27 cellular contexts compared by ENCODE assay signal in the genomic region with DNA sequence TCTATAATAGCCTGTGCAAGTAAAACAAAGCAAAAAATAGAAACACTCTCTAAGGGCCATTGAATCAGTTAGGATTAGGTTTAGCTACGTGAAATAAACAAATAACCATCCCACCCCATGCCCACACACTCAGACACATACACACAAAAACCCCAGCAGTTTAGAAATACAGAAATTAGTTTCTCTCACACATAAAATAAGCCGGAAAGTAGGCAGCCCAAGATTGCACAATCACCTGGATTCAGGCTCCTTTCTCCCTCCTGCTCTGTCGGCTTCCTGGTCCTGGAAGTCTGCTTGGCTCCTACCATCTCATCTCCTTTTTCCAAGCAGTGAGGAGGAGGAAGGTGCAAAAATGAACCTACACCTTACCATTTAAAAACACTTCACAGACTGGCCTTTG. TPM values are rescaled to one million over a fixed set of nuclear protein-coding genes. Genes with fewer than 3 reads are reported as not detected.
DNase-seq lines count a peak whose midpoint lies in the region; ATAC-seq and TF ChIP-seq lines count a peak whose summit lies in the region.
"Had no signal": no experiment of that assay in that cellular context is flagged by ENCODE, and none has a peak within 500 bp of the region (broad histone marks: within the 10 kb centered on the region; RNA-seq: fewer than 3 reads in every experiment).

No MANE protein-coding gene starts in this region.

- H3K4me1 ChIP-seq in SK-N-SH (ENCODE audit: control insufficient read depth in 1 of 2, insufficient read depth in 2 of 2, low read depth in 1 of 2, low read length in 1 of 2) (peaks cover 0 to 13% of the 10 kb centered on the region in 2 experiments; a peak in 2 of 4 replicates), SJSA1 (replicated peaks) (peaks cover 29% of the 10 kb centered on the region)
- H3K4me1 ChIP-seq: adrenal gland, gastrocnemius medialis, left ventricle myocardium inferior had no signal

- 0 out of 2 replicates have a peak overlapping the region, but pooled peaks have one; percentile 6 for H3K4me2 ChIP-seq in SK-N-SH

- peaks cover 7% of the 10 kb centered on the region for H3F3A ChIP-seq in SK-N-SH (replicated peaks; ENCODE audit: insufficient read depth)

- H4K20me1 ChIP-seq in SK-N-SH (ENCODE audit: insufficient read depth) = no peaks in the 10 kb centered on the region

- H3K27me3 ChIP-seq in SK-N-SH (ENCODE audit: insufficient read depth) = no peaks in the 10 kb centered on the region
- no peaks in the 10 kb centered on the region for H3K27me3 ChIP-seq in SJSA1 (replicated peaks)
- H3K27me3 ChIP-seq: adrenal gland, brain microvascular endothelial cell had no signal

- H3K36me3 Mint-ChIP-seq in stimulated activated effector memory CD8-positive, alpha-beta T cell treated with anti-CD3 and anti-CD28 coated beads, Interleukin-12 subunit alpha, Interleukin-12 subunit beta, amount 100 ng/mL, for 72 hours = peaks cover 5% of the 10 kb centered on the region
- peaks cover 5% of the 10 kb centered on the region for H3K36me3 Mint-ChIP-seq in T-cell
- H3K36me3 Mint-ChIP-seq in activated T-cell treated with anti-CD3 and anti-CD28 coated beads, Interleukin-2, amount 50 U/mL, for 72 hours (ENCODE audit: insufficient read depth in 2 of 2) = peaks cover 6% of the 10 kb centered on the region in 2 donors

- H3K36me3 ChIP-seq in SK-N-SH (replicated peaks in 1 of 2; ENCODE audit: control insufficient read depth in 1 of 2, insufficient read depth in 2 of 2, low read length in 1 of 2) (peaks cover 0 to 3% of the 10 kb centered on the region in 2 experiments), SJSA1 (no peaks in the 10 kb centered on the region)
- H3K36me3 ChIP-seq: adrenal gland, brain microvascular endothelial cell, gastrocnemius medialis, left ventricle myocardium inferior had no signal

- H3K4me3 ChIP-seq in SK-N-SH (ENCODE audit: low read depth in 2 of 2, low read length in 1 of 2) = no peak overlapping the region
- H3K4me3 ChIP-seq in SJSA1 = no peak overlapping the region
- no peak overlapping the region for H3K4me3 ChIP-seq in fibroblast of pulmonary artery (replicated peaks; ENCODE audit: low read depth, low read length)
- H3K4me3 ChIP-seq: adrenal gland, gastrocnemius medialis, GM12878, left ventricle myocardium inferior had no signal

- CTCF ChIA-PET in SK-N-SH (lab: Yijun Ruan, JAX) (interaction anchor here (1.9 kb wide), 1 partner anchor 11 kb away, joined by 4 read pairs; no protein-coding TSS in a partner anchor), T-cell (lab: Charles Lee) (no interaction called here)

- H3K9me3 ChIP-seq in SK-N-SH = no peaks in the 10 kb centered on the region
- no peaks in the 10 kb centered on the region for H3K9me3 ChIP-seq in SJSA1 (replicated peaks)
- H3K9me3 ChIP-seq: adrenal gland, gastrocnemius medialis, left ventricle myocardium inferior had no signal

- TF ChIP-seq CTCF in SK-N-SH (IDR thresholded peaks at IDR 0.05) (no peak), fibroblast of pulmonary artery (IDR thresholded peaks at IDR 0.05; ENCODE audit: low read length, missing control alignments) (no peak)

- peak overlapping the region; percentile 12; the same call in 1 of the 2 replicates for H2AFZ ChIP-seq in SK-N-SH (ENCODE audit: low read depth)

- H3K9ac ChIP-seq in SK-N-SH = no peak overlapping the region

- no peak overlapping the region for H3K4me3 Mint-ChIP-seq in stimulated activated effector memory CD8-positive, alpha-beta T cell treated with anti-CD3 and anti-CD28 coated beads, Interleukin-12 subunit alpha, Interleukin-12 subunit beta, amount 100 ng/mL, for 72 hours
- no peak overlapping the region for H3K4me3 Mint-ChIP-seq in T-cell
- peak overlapping the region in 1 of 2 donors; percentile 24 for H3K4me3 Mint-ChIP-seq in activated T-cell treated with anti-CD3 and anti-CD28 coated beads, Interleukin-2, amount 50 U/mL, for 72 hours
- H3K4me3 Mint-ChIP-seq: activated CD4-positive, alpha-beta T cell treated with anti-CD3 and anti-CD28 coated beads, Interleukin-2, amount 10 ng/mL, durations not matched to agents 24 days and 14 days; activated naive CD4-positive, alpha-beta T cell treated with anti-CD3 and anti-CD28 coated beads for 36 hours; CD4-positive, alpha-beta T cell; naive thymus-derived CD4-positive, alpha-beta T cell had no signal

- 94% methylated on average over 3 of the region's 3 CpGs for WGBS in SK-N-SH (ENCODE audit: low lambda C conversion rate)

- no peaks in the 10 kb centered on the region for H3K9me3 Mint-ChIP-seq in stimulated activated effector memory CD8-positive, alpha-beta T cell treated with anti-CD3 and anti-CD28 coated beads, Interleukin-12 subunit alpha, Interleukin-12 subunit beta, amount 100 ng/mL, for 72 hours
- H3K9me3 Mint-ChIP-seq in T-cell = peaks cover 0 to 4% (median 4%) of the 10 kb centered on the region in 3 donors
- peaks cover 0 to 5% of the 10 kb centered on the region in 2 donors for H3K9me3 Mint-ChIP-seq in activated T-cell treated with anti-CD3 and anti-CD28 coated beads, Interleukin-2, amount 50 U/mL, for 72 hours
- H3K9me3 Mint-ChIP-seq: activated CD4-positive, alpha-beta T cell treated with anti-CD3 and anti-CD28 coated beads, Interleukin-2, amount 10 ng/mL, durations not matched to agents 24 days and 14 days had no signal

- H3K27ac ChIP-seq in SK-N-SH (ENCODE audit: low read depth in 2 of 2, low read length in 1 of 2) = peak overlapping the region in 1 of 2 experiments; percentile 78; a peak in 2 of 4 replicates
- peak overlapping the region; percentile 62 for H3K27ac ChIP-seq in SJSA1
- H3K27ac ChIP-seq: 22Rv1, adrenal gland, gastrocnemius medialis had no signal

- no peak for TF ChIP-seq EP300 in SK-N-SH (IDR thresholded peaks at IDR 0.05; ENCODE audit: borderline replicate concordance in 1 of 2, low read depth in 1 of 2, low read length in 1 of 2)

- ATAC-seq in SK-N-SH treated with all-trans-retinoic acid at 6 μM for 48 hours (no peak), T-cell (replicated peaks in 1 of 4) (no peak)
- ATAC-seq in stimulated activated effector memory CD8-positive, alpha-beta T cell treated with anti-CD3 and anti-CD28 coated beads, Interleukin-12 subunit alpha, Interleukin-12 subunit beta, amount 100 ng/mL, for 72 hours = no peak
- ATAC-seq in activated T-cell treated with anti-CD3 and anti-CD28 coated beads, Interleukin-2, amount 50 U/mL, for 72 hours (replicated peaks in 1 of 2) = no peak
- ATAC-seq: gastrocnemius medialis; GM12878; naive thymus-derived CD4-positive, alpha-beta T cell had no signal

- H3K4me1 Mint-ChIP-seq in stimulated activated effector memory CD8-positive, alpha-beta T cell treated with anti-CD3 and anti-CD28 coated beads, Interleukin-12 subunit alpha, Interleukin-12 subunit beta, amount 100 ng/mL, for 72 hours = peaks cover 42% of the 10 kb centered on the region
- H3K4me1 Mint-ChIP-seq in T-cell = no peaks in the 10 kb centered on the region
- peaks cover 31% of the 10 kb centered on the region for H3K4me1 Mint-ChIP-seq in activated T-cell treated with anti-CD3 and anti-CD28 coated beads, Interleukin-2, amount 50 U/mL, for 72 hours (ENCODE audit: low read depth)

- H3K27ac Mint-ChIP-seq in stimulated activated effector memory CD8-positive, alpha-beta T cell treated with anti-CD3 and anti-CD28 coated beads, Interleukin-12 subunit alpha, Interleukin-12 subunit beta, amount 100 ng/mL, for 72 hours = peak overlapping the region; percentile 0
- H3K27ac Mint-ChIP-seq in T-cell = no peak overlapping the region
- H3K27ac Mint-ChIP-seq in activated T-cell treated with anti-CD3 and anti-CD28 coated beads, Interleukin-2, amount 50 U/mL, for 72 hours = no peak overlapping the region
- H3K27ac Mint-ChIP-seq: activated CD4-positive, alpha-beta T cell treated with anti-CD3 and anti-CD28 coated beads, Interleukin-2, amount 10 ng/mL, durations not matched to agents 24 days and 14 days; activated naive CD4-positive, alpha-beta T cell treated with anti-CD3 and anti-CD28 coated beads for 36 hours; CD4-positive, alpha-beta T cell; naive thymus-derived CD4-positive, alpha-beta T cell had no signal

- TF ChIP-seq RAD21 in SK-N-SH (IDR thresholded peaks at IDR 0.05; ENCODE audit: low read length) = no peak

- no peaks in the 10 kb centered on the region for H3K79me2 ChIP-seq in SK-N-SH (ENCODE audit: insufficient read depth)

- DNase-seq in SK-N-SH (no peak), SJSA1 (ENCODE audit: low read depth in 1 of 2, low spot score in 2 of 2) (peak in 1 of 2 experiments; percentile 4), fibroblast of pulmonary artery (ENCODE audit: low read depth) (peak; percentile 57), T-cell (no peak), foreskin melanocyte (no peak)
- DNase-seq in stimulated activated effector memory CD8-positive, alpha-beta T cell treated with anti-CD3 and anti-CD28 coated beads, Interleukin-12 subunit alpha, Interleukin-12 subunit beta, amount 100 ng/mL, for 72 hours (ENCODE audit: low spot score in 2 of 2) = no peak
- DNase-seq in activated T-cell treated with anti-CD3 and anti-CD28 coated beads, Interleukin-2, amount 50 U/mL, for 72 hours = no peak
- DNase-seq: activated CD4-positive, alpha-beta T cell treated with anti-CD3 and anti-CD28 coated beads, Interleukin-2, amount 10 ng/mL, durations not matched to agents 24 days and 14 days; activated naive CD4-positive, alpha-beta T cell treated with anti-CD3 and anti-CD28 coated beads for 36 hours; activated T-cell treated with anti-CD3 and anti-CD28 coated beads, Interleukin-2, amount 50 U/mL, for 48 hours; adrenal gland; brain microvascular endothelial cell; CD4-positive, alpha-beta T cell; erythroblast; gastrocnemius medialis; Karpas-422; left ventricle myocardium inferior; midbrain; naive thymus-derived CD4-positive, alpha-beta T cell; NCI-H146; NCI-H446; NCI-H82; stimulated activated naive CD4-positive, alpha-beta T cell treated with Interleukin-2 at 50 U/mL for 16 hours; T-helper 9 cell had no signal

- H3K27me3 Mint-ChIP-seq in T-cell = peaks cover 18 to 28% of the 10 kb centered on the region in 2 donors
- H3K27me3 Mint-ChIP-seq in activated T-cell treated with anti-CD3 and anti-CD28 coated beads, Interleukin-2, amount 50 U/mL, for 72 hours (ENCODE audit: low read depth) = peaks cover 28% of the 10 kb centered on the region

- no peaks in the 10 kb centered on the region for H3K9me2 ChIP-seq in SK-N-SH

- POLR2A ChIA-PET in SK-N-SH (lab: Yijun Ruan, JAX) = no interaction called here
- POLR2A ChIA-PET in T-cell (lab: Charles Lee) = interaction anchor here in 1 of 2 donors (0.5 kb wide), 1 partner anchor 69 kb away, joined by 5 read pairs; no protein-coding TSS in a partner anchor

RNA-seq across cellular contexts. Expression of a gene that starts 22.6 kb away (rescaled TPM):
- polyA plus RNA-seq in SK-N-SH (2012; rRNA removed) = 5.0 and 6.3 TPM in 2 replicates
- 9.3 and 12.2 TPM in 2 replicates for polyA plus RNA-seq in SK-N-SH (2012; cell fraction: cytosol; rRNA removed)
- 2.5 and 5.2 TPM in 2 replicates for polyA plus RNA-seq in SK-N-SH (2012; cell fraction: nucleus; rRNA removed)
- 10.9 and 16.2 TPM in 2 replicates for total RNA-seq in SJSA1 (2014; rRNA removed; shearing (Covaris generic))
- total RNA-seq in T-cell = 10 to 100 TPM; 20.9 to 43.6 (median 21.8) TPM
- 10 to 100 TPM; 39.6 to 57.3 TPM for total RNA-seq in activated T-cell treated with anti-CD3 and anti-CD28 coated beads, Interleukin-2, amount 50 U/mL, for 72 hours

RNA-seq across cellular contexts. Expression of a gene that starts 57.1 kb away (rescaled TPM):
- 1,261 and 1,610 TPM in 2 replicates for polyA plus RNA-seq in SK-N-SH (2012; rRNA removed)
- polyA plus RNA-seq in SK-N-SH (2012; cell fraction: cytosol; rRNA removed) = 2,029 and 2,591 TPM in 2 replicates
- polyA plus RNA-seq in SK-N-SH (2012; cell fraction: nucleus; rRNA removed) = 305 and 380 TPM in 2 replicates
- 625 and 934 TPM in 2 replicates for total RNA-seq in SJSA1 (2014; rRNA removed; shearing (Covaris generic))
- total RNA-seq in T-cell = 1,000 to 10,000 TPM; 1,968 to 2,258 (median 2,221) TPM
- 1,000 to 10,000 TPM; 1,509 to 1,701 TPM for total RNA-seq in activated T-cell treated with anti-CD3 and anti-CD28 coated beads, Interleukin-2, amount 50 U/mL, for 72 hours
